In the genomic region with DNA sequence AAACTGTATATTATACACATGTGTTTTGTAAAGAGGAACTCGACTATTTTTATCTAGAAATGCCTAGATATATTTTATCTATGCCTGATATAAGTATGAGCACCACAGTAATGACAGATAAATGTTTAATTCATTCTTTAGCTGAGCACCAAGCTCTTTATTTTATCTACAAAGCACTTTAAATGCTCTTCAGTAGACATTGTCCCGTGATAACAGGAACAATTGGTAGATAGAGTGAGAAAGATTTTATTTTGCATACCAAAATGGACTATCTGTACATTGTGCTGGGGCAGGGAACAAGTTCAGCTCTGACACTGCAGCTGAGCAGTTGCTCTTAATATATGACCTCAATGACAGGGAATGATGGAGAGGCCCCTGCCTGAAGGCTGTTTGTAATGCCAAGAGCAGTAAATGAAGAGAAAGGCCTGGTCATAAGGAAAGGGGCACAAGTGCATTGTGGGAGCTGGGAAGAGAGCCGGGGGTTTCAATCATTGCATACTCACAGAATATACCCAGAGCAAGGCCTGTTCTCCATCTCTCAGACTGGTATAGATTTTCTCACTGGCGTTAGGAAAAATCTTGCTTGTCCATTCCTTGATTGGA, we compare ENCODE assay signal across 1 cellular context.
TF ChIP-seq lines count a peak whose summit lies in the region.

No MANE protein-coding gene starts in this region.

TF ChIP-seq in endothelial cell of umbilical vein, 7 proteins besides CTCF, POLR2A, EP300 and RAD21 (continued from another document):
- TF ChIP-seq FOS (IDR thresholded peaks at IDR 0.05; ENCODE audit: borderline replicate concordance, insufficient read depth, low read length) = no peak
- TF ChIP-seq, protein P1, sequence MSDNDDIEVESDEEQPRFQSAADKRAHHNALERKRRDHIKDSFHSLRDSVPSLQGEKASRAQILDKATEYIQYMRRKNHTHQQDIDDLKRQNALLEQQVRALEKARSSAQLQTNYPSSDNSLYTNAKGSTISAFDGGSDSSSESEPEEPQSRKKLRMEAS (IDR thresholded peaks at IDR 0.05; ENCODE audit: insufficient read depth, insufficient read length) = no peak
